ENCODE assay signal across 26 cellular contexts in genomic region chr3:129271674-129272073, GRCh38.
"Had no signal": no experiment of that assay in that cellular context is flagged by ENCODE, and none has a peak within 500 bp of the region (broad histone marks: within the 10 kb centered on the region; RNA-seq: fewer than 3 reads in every experiment).

No MANE protein-coding gene starts in this region.

- ATAC-seq: gastrocnemius medialis; left lung; right cardiac atrium; stimulated activated memory B cell treated with anti-CD40 and anti-IgM and Interleukin-4, amounts not matched to agents 10 μg/mL and 1 μg/mL and 100 μg/mL, for 72 hours had no signal

- H3K4me3 ChIP-seq: esophagus muscularis mucosa, gastrocnemius medialis, heart right ventricle, left lung, lower lobe of right lung, neural progenitor cell, ovary, smooth muscle cell, stomach, thoracic aorta, transverse colon had no signal

- H3K4me1 ChIP-seq: esophagus muscularis mucosa, gastrocnemius medialis, heart right ventricle, left lung, lower lobe of right lung, neural progenitor cell, stomach, transverse colon had no signal

- H3K4me2 ChIP-seq: neural progenitor cell, smooth muscle cell had no signal

- H3K27me3 Mint-ChIP-seq: memory B cell; natural killer cell treated with Interleukin-12 subunit alpha and Interleukin-12 subunit beta and Interleukin-15 and Interleukin-18, amount 100 ng/mL, for 72 hours; progenitor cell of endocrine pancreas; stimulated activated memory B cell treated with anti-CD40 and anti-IgM and Interleukin-4, amounts not matched to agents 10 μg/mL and 1 μg/mL and 100 μg/mL, for 72 hours had no signal

- H3K27ac ChIP-seq: epithelial cell of prostate, esophagus muscularis mucosa, gastrocnemius medialis, heart right ventricle, left lung, lower lobe of right lung, neural progenitor cell, ovary, stomach, thoracic aorta, transverse colon had no signal

- H3K36me3 ChIP-seq: ovary had no signal

- H3K9me3 ChIP-seq: esophagus muscularis mucosa, gastrocnemius medialis, heart right ventricle, left lung, lower lobe of right lung, ovary, stomach, thoracic aorta, transverse colon had no signal

- H3K9ac ChIP-seq: neural progenitor cell had no signal

- FAIRE-seq: endometrium, islet of Langerhans had no signal

- H3K27ac Mint-ChIP-seq: memory B cell; natural killer cell treated with Interleukin-12 subunit alpha and Interleukin-12 subunit beta and Interleukin-15 and Interleukin-18, amount 100 ng/mL, for 72 hours; neural progenitor cell; progenitor cell of endocrine pancreas; stimulated activated memory B cell treated with anti-CD40 and anti-IgM and Interleukin-4, amounts not matched to agents 10 μg/mL and 1 μg/mL and 100 μg/mL, for 72 hours had no signal

- H2AFZ ChIP-seq: neural progenitor cell had no signal

- H3K9me3 Mint-ChIP-seq: memory B cell; natural killer cell treated with Interleukin-12 subunit alpha and Interleukin-12 subunit beta and Interleukin-15 and Interleukin-18, amount 100 ng/mL, for 72 hours; neural progenitor cell; stimulated activated memory B cell treated with anti-CD40 and anti-IgM and Interleukin-4, amounts not matched to agents 10 μg/mL and 1 μg/mL and 100 μg/mL, for 72 hours had no signal

- H3K4me3 Mint-ChIP-seq: memory B cell; natural killer cell treated with Interleukin-12 subunit alpha and Interleukin-12 subunit beta and Interleukin-15 and Interleukin-18, amount 100 ng/mL, for 72 hours; neural progenitor cell; stimulated activated memory B cell treated with anti-CD40 and anti-IgM and Interleukin-4, amounts not matched to agents 10 μg/mL and 1 μg/mL and 100 μg/mL, for 72 hours had no signal

- H3K4me1 Mint-ChIP-seq: neural progenitor cell had no signal

- H3K27me3 ChIP-seq: esophagus muscularis mucosa, gastrocnemius medialis, heart right ventricle, left lung, neural progenitor cell, ovary, stomach, transverse colon had no signal

- DNase-seq: effector memory CD4-positive, alpha-beta T cell; gastrocnemius medialis; heart right ventricle; hypothalamus; left lung; lower lobe of right lung; midbrain; nucleus accumbens; right cardiac atrium; stimulated activated CD4-positive, alpha-beta T cell treated with anti-CD3 and anti-CD28 coated beads, Interleukin-4, amount 100 ng/mL, for 1 hour; stimulated activated CD8-positive, alpha-beta memory T cell treated with anti-CD3 and anti-CD28 coated beads, Interleukin-4, amount 100 ng/mL, for 48 hours; stomach; substantia nigra; transverse colon had no signal
